1 cellular context compared by ENCODE assay signal in genomic region chr14:92224348-92224954, GRCh38.
TF ChIP-seq lines count a peak whose summit lies in the region.

No MANE protein-coding gene starts in this region.

TF ChIP-seq in HCT116, 20 proteins besides CTCF, POLR2A, EP300 and RAD21 (continued from another document):
- TF ChIP-seq SRF (IDR thresholded peaks at IDR 0.05; ENCODE audit: low read depth), result no peak
- TF ChIP-seq ZBTB33 (IDR thresholded peaks at IDR 0.05; ENCODE audit: extremely low read depth, insufficient replicate concordance, low read length), result no peak
- no peak for TF ChIP-seq MAX (IDR thresholded peaks at IDR 0.05)
- TF ChIP-seq ZFX (IDR thresholded peaks at IDR 0.05), result no peak
- TF ChIP-seq CBX3 (IDR thresholded peaks at IDR 0.05; ENCODE audit: low read depth), result no peak
